1 cellular context compared by ENCODE assay signal in the genomic region with DNA sequence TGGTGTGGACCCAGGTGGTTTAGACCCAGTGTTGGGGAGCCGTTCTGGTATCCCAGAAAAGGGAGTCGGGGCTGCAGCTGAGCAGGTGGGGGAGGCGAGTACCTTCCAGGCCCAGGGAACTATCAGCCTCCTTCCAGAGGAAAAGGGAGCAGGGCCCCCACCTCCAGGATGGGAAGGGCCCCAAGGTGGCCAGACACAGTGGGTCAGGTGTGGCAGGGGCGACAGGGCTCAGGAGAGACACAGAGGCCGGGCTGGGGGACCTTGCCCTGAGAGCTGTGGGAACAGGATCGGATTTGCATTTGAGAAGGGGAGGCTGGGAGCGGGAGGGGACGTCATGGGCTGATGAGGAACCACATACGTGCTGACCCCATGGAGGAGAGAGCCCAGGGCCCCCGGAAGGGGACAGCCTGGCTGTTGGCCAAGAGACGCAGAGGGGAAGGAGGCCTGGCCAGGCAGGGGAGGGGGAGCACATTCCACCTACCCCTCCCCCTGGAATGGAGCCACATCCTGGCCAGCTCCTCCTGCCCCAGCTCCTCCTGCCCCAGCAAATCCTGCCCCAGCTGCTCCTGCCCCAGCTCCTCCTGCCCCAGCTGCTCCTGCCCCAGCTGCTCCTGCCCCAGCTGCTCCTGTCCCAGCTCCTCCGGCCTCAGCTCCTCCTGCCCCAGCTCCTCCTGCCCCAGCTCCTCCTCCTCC.
TF ChIP-seq lines count a peak whose summit lies in the region.

No MANE protein-coding gene starts in this region.

TF ChIP-seq in HepG2, 621 proteins besides CTCF, POLR2A, EP300 and RAD21 (continued from another document and continues in another):
- TF ChIP-seq RARG (CRISPR knock-in tag; IDR thresholded peaks at IDR 0.05; ENCODE audit: low read depth) (no peak), TEAD2 (CRISPR knock-in tag; IDR thresholded peaks at IDR 0.05) (no peak), KLF16 (CRISPR knock-in tag; IDR thresholded peaks at IDR 0.05) (peak in 1 of 2 experiments; percentile 55; a peak in 1 of 4 replicates), HNRNPL (IDR thresholded peaks at IDR 0.05; ENCODE audit: low read depth, low read length) (no peak), ZSCAN30 (CRISPR knock-in tag; IDR thresholded peaks at IDR 0.05) (no peak), ZNF780A (CRISPR knock-in tag; IDR thresholded peaks at IDR 0.05) (no peak), PRPF4 (IDR thresholded peaks at IDR 0.05; ENCODE audit: low read depth, low read length, poor library complexity, severe bottlenecking) (no peak), SMAD3 (CRISPR knock-in tag; IDR thresholded peaks at IDR 0.05) (no peak), KAT7 (CRISPR knock-in tag; IDR thresholded peaks at IDR 0.05; ENCODE audit: borderline replicate concordance) (no peak), JUNB (CRISPR knock-in tag; IDR thresholded peaks at IDR 0.05; ENCODE audit: borderline replicate concordance) (no peak), ZNF138 (CRISPR knock-in tag; IDR thresholded peaks at IDR 0.05; ENCODE audit: low read depth) (no peak), REXO4 (CRISPR knock-in tag; IDR thresholded peaks at IDR 0.05; ENCODE audit: borderline replicate concordance) (no peak), ZBTB1 (CRISPR knock-in tag; IDR thresholded peaks at IDR 0.05; ENCODE audit: borderline replicate concordance) (no peak), ZNF432 (CRISPR knock-in tag; IDR thresholded peaks at IDR 0.05; ENCODE audit: borderline replicate concordance) (no peak), ATF7-NPFF (CRISPR knock-in tag; IDR thresholded peaks at IDR 0.05; ENCODE audit: low read depth) (peak; percentile 42; the same call in 1 of the 2 replicates), MAFG (CRISPR knock-in tag; IDR thresholded peaks at IDR 0.05) (no peak), ZNF274 (CRISPR knock-in tag; IDR thresholded peaks at IDR 0.05) (no peak), ZFP36L2 (CRISPR knock-in tag; IDR thresholded peaks at IDR 0.05) (no peak), ZSCAN9 (CRISPR knock-in tag; IDR thresholded peaks at IDR 0.05; ENCODE audit: borderline replicate concordance) (no peak; the same call in 1 of the 2 replicates), FOXO1 (CRISPR knock-in tag; IDR thresholded peaks at IDR 0.05) (peak; percentile 68; the same call in 1 of the 2 replicates), ZNF329 (CRISPR knock-in tag; IDR thresholded peaks at IDR 0.05; ENCODE audit: low read depth) (peak; percentile 35; the same call in 1 of the 2 replicates)
- TF ChIP-seq, protein P1, sequence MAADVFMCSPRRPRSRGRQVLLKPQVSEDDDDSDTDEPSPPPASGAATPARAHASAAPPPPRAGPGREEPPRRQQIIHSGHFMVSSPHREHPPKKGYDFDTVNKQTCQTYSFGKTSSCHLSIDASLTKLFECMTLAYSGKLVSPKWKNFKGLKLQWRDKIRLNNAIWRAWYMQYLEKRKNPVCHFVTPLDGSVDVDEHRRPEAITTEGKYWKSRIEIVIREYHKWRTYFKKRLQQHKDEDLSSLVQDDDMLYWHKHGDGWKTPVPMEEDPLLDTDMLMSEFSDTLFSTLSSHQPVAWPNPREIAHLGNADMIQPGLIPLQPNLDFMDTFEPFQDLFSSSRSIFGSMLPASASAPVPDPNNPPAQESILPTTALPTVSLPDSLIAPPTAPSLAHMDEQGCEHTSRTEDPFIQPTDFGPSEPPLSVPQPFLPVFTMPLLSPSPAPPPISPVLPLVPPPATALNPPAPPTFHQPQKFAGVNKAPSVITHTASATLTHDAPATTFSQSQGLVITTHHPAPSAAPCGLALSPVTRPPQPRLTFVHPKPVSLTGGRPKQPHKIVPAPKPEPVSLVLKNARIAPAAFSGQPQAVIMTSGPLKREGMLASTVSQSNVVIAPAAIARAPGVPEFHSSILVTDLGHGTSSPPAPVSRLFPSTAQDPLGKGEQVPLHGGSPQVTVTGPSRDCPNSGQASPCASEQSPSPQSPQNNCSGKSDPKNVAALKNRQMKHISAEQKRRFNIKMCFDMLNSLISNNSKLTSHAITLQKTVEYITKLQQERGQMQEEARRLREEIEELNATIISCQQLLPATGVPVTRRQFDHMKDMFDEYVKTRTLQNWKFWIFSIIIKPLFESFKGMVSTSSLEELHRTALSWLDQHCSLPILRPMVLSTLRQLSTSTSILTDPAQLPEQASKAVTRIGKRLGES (CRISPR knock-in tag; IDR thresholded peaks at IDR 0.05; ENCODE audit: borderline replicate concordance), result no peak
- TF ChIP-seq, protein P2, sequence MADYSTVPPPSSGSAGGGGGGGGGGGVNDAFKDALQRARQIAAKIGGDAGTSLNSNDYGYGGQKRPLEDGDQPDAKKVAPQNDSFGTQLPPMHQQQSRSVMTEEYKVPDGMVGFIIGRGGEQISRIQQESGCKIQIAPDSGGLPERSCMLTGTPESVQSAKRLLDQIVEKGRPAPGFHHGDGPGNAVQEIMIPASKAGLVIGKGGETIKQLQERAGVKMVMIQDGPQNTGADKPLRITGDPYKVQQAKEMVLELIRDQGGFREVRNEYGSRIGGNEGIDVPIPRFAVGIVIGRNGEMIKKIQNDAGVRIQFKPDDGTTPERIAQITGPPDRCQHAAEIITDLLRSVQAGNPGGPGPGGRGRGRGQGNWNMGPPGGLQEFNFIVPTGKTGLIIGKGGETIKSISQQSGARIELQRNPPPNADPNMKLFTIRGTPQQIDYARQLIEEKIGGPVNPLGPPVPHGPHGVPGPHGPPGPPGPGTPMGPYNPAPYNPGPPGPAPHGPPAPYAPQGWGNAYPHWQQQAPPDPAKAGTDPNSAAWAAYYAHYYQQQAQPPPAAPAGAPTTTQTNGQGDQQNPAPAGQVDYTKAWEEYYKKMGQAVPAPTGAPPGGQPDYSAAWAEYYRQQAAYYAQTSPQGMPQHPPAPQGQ (CRISPR knock-in tag; IDR thresholded peaks at IDR 0.05; ENCODE audit: borderline replicate concordance), result no peak
- TF ChIP-seq, protein P3, sequence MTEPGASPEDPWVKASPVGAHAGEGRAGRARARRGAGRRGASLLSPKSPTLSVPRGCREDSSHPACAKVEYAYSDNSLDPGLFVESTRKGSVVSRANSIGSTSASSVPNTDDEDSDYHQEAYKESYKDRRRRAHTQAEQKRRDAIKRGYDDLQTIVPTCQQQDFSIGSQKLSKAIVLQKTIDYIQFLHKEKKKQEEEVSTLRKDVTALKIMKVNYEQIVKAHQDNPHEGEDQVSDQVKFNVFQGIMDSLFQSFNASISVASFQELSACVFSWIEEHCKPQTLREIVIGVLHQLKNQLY (CRISPR knock-in tag; IDR thresholded peaks at IDR 0.05), result peak; percentile 43; the same call in 1 of the 2 replicates
- TF ChIP-seq, protein P4, sequence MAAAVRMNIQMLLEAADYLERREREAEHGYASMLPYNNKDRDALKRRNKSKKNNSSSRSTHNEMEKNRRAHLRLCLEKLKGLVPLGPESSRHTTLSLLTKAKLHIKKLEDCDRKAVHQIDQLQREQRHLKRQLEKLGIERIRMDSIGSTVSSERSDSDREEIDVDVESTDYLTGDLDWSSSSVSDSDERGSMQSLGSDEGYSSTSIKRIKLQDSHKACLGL (CRISPR knock-in tag; IDR thresholded peaks at IDR 0.05), result no peak
- TF ChIP-seq, protein P5, sequence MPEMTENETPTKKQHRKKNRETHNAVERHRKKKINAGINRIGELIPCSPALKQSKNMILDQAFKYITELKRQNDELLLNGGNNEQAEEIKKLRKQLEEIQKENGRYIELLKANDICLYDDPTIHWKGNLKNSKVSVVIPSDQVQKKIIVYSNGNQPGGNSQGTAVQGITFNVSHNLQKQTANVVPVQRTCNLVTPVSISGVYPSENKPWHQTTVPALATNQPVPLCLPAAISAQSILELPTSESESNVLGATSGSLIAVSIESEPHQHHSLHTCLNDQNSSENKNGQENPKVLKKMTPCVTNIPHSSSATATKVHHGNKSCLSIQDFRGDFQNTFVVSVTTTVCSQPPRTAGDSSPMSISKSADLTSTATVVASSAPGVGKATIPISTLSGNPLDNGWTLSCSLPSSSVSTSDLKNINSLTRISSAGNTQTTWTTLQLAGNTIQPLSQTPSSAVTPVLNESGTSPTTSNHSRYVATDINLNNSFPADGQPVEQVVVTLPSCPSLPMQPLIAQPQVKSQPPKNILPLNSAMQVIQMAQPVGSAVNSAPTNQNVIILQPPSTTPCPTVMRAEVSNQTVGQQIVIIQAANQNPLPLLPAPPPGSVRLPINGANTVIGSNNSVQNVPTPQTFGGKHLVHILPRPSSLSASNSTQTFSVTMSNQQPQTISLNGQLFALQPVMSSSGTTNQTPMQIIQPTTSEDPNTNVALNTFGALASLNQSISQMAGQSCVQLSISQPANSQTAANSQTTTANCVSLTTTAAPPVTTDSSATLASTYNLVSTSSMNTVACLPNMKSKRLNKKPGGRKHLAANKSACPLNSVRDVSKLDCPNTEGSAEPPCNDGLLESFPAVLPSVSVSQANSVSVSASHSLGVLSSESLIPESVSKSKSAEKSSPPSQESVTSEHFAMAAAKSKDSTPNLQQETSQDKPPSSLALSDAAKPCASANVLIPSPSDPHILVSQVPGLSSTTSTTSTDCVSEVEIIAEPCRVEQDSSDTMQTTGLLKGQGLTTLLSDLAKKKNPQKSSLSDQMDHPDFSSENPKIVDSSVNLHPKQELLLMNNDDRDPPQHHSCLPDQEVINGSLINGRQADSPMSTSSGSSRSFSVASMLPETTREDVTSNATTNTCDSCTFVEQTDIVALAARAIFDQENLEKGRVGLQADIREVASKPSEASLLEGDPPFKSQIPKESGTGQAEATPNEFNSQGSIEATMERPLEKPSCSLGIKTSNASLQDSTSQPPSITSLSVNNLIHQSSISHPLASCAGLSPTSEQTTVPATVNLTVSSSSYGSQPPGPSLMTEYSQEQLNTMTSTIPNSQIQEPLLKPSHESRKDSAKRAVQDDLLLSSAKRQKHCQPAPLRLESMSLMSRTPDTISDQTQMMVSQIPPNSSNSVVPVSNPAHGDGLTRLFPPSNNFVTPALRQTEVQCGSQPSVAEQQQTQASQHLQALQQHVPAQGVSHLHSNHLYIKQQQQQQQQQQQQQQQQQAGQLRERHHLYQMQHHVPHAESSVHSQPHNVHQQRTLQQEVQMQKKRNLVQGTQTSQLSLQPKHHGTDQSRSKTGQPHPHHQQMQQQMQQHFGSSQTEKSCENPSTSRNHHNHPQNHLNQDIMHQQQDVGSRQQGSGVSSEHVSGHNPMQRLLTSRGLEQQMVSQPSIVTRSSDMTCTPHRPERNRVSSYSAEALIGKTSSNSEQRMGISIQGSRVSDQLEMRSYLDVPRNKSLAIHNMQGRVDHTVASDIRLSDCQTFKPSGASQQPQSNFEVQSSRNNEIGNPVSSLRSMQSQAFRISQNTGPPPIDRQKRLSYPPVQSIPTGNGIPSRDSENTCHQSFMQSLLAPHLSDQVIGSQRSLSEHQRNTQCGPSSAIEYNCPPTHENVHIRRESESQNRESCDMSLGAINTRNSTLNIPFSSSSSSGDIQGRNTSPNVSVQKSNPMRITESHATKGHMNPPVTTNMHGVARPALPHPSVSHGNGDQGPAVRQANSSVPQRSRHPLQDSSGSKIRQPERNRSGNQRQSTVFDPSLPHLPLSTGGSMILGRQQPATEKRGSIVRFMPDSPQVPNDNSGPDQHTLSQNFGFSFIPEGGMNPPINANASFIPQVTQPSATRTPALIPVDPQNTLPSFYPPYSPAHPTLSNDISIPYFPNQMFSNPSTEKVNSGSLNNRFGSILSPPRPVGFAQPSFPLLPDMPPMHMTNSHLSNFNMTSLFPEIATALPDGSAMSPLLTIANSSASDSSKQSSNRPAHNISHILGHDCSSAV (CRISPR knock-in tag; IDR thresholded peaks at IDR 0.05; ENCODE audit: borderline replicate concordance), result no peak
- TF ChIP-seq, protein P6, sequence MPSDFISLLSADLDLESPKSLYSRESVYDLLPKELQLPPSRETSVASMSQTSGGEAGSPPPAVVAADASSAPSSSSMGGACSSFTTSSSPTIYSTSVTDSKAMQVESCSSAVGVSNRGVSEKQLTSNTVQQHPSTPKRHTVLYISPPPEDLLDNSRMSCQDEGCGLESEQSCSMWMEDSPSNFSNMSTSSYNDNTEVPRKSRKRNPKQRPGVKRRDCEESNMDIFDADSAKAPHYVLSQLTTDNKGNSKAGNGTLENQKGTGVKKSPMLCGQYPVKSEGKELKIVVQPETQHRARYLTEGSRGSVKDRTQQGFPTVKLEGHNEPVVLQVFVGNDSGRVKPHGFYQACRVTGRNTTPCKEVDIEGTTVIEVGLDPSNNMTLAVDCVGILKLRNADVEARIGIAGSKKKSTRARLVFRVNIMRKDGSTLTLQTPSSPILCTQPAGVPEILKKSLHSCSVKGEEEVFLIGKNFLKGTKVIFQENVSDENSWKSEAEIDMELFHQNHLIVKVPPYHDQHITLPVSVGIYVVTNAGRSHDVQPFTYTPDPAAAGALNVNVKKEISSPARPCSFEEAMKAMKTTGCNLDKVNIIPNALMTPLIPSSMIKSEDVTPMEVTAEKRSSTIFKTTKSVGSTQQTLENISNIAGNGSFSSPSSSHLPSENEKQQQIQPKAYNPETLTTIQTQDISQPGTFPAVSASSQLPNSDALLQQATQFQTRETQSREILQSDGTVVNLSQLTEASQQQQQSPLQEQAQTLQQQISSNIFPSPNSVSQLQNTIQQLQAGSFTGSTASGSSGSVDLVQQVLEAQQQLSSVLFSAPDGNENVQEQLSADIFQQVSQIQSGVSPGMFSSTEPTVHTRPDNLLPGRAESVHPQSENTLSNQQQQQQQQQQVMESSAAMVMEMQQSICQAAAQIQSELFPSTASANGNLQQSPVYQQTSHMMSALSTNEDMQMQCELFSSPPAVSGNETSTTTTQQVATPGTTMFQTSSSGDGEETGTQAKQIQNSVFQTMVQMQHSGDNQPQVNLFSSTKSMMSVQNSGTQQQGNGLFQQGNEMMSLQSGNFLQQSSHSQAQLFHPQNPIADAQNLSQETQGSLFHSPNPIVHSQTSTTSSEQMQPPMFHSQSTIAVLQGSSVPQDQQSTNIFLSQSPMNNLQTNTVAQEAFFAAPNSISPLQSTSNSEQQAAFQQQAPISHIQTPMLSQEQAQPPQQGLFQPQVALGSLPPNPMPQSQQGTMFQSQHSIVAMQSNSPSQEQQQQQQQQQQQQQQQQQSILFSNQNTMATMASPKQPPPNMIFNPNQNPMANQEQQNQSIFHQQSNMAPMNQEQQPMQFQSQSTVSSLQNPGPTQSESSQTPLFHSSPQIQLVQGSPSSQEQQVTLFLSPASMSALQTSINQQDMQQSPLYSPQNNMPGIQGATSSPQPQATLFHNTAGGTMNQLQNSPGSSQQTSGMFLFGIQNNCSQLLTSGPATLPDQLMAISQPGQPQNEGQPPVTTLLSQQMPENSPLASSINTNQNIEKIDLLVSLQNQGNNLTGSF (CRISPR knock-in tag; IDR thresholded peaks at IDR 0.05), result no peak
- TF ChIP-seq, protein P7, sequence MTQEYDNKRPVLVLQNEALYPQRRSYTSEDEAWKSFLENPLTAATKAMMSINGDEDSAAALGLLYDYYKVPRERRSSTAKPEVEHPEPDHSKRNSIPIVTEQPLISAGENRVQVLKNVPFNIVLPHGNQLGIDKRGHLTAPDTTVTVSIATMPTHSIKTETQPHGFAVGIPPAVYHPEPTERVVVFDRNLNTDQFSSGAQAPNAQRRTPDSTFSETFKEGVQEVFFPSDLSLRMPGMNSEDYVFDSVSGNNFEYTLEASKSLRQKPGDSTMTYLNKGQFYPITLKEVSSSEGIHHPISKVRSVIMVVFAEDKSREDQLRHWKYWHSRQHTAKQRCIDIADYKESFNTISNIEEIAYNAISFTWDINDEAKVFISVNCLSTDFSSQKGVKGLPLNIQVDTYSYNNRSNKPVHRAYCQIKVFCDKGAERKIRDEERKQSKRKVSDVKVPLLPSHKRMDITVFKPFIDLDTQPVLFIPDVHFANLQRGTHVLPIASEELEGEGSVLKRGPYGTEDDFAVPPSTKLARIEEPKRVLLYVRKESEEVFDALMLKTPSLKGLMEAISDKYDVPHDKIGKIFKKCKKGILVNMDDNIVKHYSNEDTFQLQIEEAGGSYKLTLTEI (CRISPR knock-in tag; conservative IDR thresholded peaks at IDR 0.05), result no peak
- TF ChIP-seq, protein P8, sequence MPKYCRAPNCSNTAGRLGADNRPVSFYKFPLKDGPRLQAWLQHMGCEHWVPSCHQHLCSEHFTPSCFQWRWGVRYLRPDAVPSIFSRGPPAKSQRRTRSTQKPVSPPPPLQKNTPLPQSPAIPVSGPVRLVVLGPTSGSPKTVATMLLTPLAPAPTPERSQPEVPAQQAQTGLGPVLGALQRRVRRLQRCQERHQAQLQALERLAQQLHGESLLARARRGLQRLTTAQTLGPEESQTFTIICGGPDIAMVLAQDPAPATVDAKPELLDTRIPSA (CRISPR knock-in tag; IDR thresholded peaks at IDR 0.05; ENCODE audit: borderline replicate concordance), result peak; percentile 16; the same call in 1 of the 2 replicates
